ENCODE assay signal across 8 cellular contexts in the genomic region with DNA sequence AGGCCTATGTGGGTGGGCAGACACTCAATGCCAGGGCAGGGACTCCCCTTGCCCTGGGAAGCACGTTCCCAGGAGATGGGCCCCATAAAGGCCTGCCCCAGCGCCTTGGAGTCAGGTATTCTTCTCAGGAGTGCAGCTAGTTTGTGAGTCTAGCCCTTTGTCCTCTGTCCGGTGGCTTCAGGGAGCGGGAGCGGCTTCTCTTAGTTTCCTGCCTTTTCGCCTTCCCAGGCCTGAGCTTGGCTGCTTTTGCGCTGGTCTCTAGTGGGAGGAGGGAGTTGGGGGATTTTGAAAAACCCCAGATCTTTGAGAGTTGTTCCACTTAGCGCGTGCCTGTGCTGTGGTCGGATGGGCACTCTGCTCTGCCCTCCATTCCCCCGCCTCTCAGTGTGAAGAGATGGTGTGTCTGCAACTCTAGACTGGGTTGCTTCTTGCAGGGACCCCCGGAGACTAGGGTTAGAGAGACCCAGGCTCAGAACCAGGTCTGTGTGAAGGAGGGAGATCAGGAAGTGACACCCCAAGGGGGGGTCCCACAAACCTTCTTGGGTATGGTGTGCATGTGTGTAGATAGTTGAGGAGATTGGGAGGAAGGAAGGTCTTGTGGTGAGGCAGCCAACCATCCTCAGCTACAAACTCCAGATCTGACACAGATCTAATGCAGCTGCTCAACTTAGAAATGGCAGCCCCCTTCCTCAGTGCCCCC. TPM values are rescaled to one million over a fixed set of nuclear protein-coding genes. Genes with fewer than 3 reads are reported as not detected.
A peak's percentile ranks its signal among the peaks of the same experiment; 100 is the strongest.
DNase-seq lines count a peak whose midpoint lies in the region; ATAC-seq and TF ChIP-seq lines count a peak whose summit lies in the region.

No MANE protein-coding gene starts in this region.

- H3K36me3 ChIP-seq in lung (ENCODE audit: control insufficient read depth in 2 of 2, insufficient read depth in 2 of 2, low read length in 2 of 2): no peaks in the 10 kb centered on the region
- H3K36me3 ChIP-seq in tibial artery: no peaks in the 10 kb centered on the region

- DNase-seq in ELR (ENCODE audit: low read depth) (peak; percentile 57), RKO (ENCODE audit: low spot score) (peak; percentile 44), lung (ENCODE audit: low spot score) (no peak), tibial artery (peak in 1 of 2 donors; percentile 67), iPS-NIHi7 (ENCODE audit: extremely low spot score) (no peak), cortex of kidney (lab: John Stamatoyannopoulos, UW) (no peak)
- peak; percentile 57 for DNase-seq in central memory CD4-positive, alpha-beta T cell

- H3K27me3 ChIP-seq in lung (ENCODE audit: control insufficient read depth, insufficient read depth) (no peaks in the 10 kb centered on the region), tibial artery (no peaks in the 10 kb centered on the region)

- no peaks in the 10 kb centered on the region for H3K9me3 ChIP-seq in lung (ENCODE audit: control insufficient read depth in 2 of 2, insufficient read depth in 1 of 2, low read length in 1 of 2)
- no peaks in the 10 kb centered on the region for H3K9me3 ChIP-seq in tibial artery

- intact Hi-C loops in tibial artery (cut with DNase I; ENCODE audit: low total_unique reads): loop anchor here (10.0 kb wide), 1 partner anchor 266 kb away; no protein-coding TSS in a partner anchor

- TF ChIP-seq CTCF in lung (IDR thresholded peaks at IDR 0.05; ENCODE audit: control extremely low read depth, extremely low read depth): no peak
- TF ChIP-seq CTCF in tibial artery (IDR thresholded peaks at IDR 0.05): no peak

- H3K27ac ChIP-seq in lung (ENCODE audit: low read depth in 1 of 2, low read length in 1 of 2) (peak overlapping the region; percentile 96 to 98), tibial artery (peak overlapping the region; percentile 82 to 97)

- peak overlapping the region; percentile 95 for H3K4me3 ChIP-seq in lung
- peak overlapping the region; percentile 73 to 85 for H3K4me3 ChIP-seq in tibial artery

- WGBS in lung, 2 donors: 19 to 36% methylated on average over 12 of the region's 12 CpGs

- ATAC-seq in lung (ENCODE audit: insufficient read depth, low FRiP score): no peak
- no peak for ATAC-seq in GM18868 (IDR thresholded peaks at IDR 0.05; ENCODE audit: unreplicated experiment)

- H3K4me1 ChIP-seq in lung (ENCODE audit: control insufficient read depth in 2 of 2, insufficient read depth in 2 of 2, low read length in 2 of 2) (peaks cover 11 to 36% of the 10 kb centered on the region in 2 donors), tibial artery (peaks cover 7 to 66% (median 44%) of the 10 kb centered on the region in 4 donors)

RNA-seq across cellular contexts. Expression of a gene that starts 1.3 kb away (rescaled TPM):
- total RNA-seq in lung: 100 to 1,000 TPM in 1 of 2 donors, 10 to 100 TPM in 1; 89.7 to 154 TPM
- polyA plus RNA-seq in lung: 10 to 100 TPM; 29.6 to 44.5 TPM

Comparison
In these comparisons a context has a peak if more than half of its experiments do, and no peak if none do; other contexts are left out.
1. DNase-seq: peak in ELR (single experiment), RKO (single experiment) and central memory CD4-positive, alpha-beta T cell (single experiment); none in lung (single experiment), iPS-NIHi7 (single experiment) and cortex of kidney (single experiment).